In genomic region chr11:18731949-18732821, GRCh38 we compare ENCODE assay signal across 8 cellular contexts. TPM values are rescaled to one million over a fixed set of nuclear protein-coding genes. Genes with fewer than 3 reads are reported as not detected.
DNase-seq lines count a peak whose midpoint lies in the region; ATAC-seq and TF ChIP-seq lines count a peak whose summit lies in the region.

No MANE protein-coding gene starts in this region.

- TF ChIP-seq CTCF in BE2C (IDR thresholded peaks at IDR 0.05; ENCODE audit: low read depth, low read length) (peak; percentile 89), WERI-Rb-1 (IDR thresholded peaks at IDR 0.05; ENCODE audit: low read depth, low read length) (peak; percentile 87), breast epithelium (IDR thresholded peaks at IDR 0.05) (peak; percentile 87 to 93 (median 90))

- H3K4me3 ChIP-seq in BE2C (ENCODE audit: low read depth, low read length), result no peak overlapping the region
- H3K4me3 ChIP-seq in WERI-Rb-1 (ENCODE audit: low read depth, low read length), result no peak overlapping the region
- H3K4me3 ChIP-seq in breast epithelium, result no peak overlapping the region

- no peak for TF ChIP-seq POLR2A in breast epithelium (IDR thresholded peaks at IDR 0.05)

- peak; percentile 33 for DNase-seq in BE2C
- DNase-seq in Kasumi-1 (lab: John Stamatoyannopoulos, UW), result peak; percentile 42 to 63
- DNase-seq in WERI-Rb-1, result peak; percentile 66
- DNase-seq in breast epithelium (ENCODE audit: low spot score in 2 of 2), result peak in 1 of 2 donors; percentile 34
- DNase-seq in kidney glomerular epithelial cell (lab: John Stamatoyannopoulos, UW), result peak; percentile 35
- peak; percentile 73 for DNase-seq in stimulated activated CD4-positive, alpha-beta T cell treated with anti-CD3 and anti-CD28 coated beads, Interleukin-4, amount 100 ng/mL, for 24 hours
- no peak for DNase-seq in putamen (ENCODE audit: low spot score)

- ATAC-seq in GM18858 (IDR thresholded peaks at IDR 0.05; ENCODE audit: unreplicated experiment), result peak; percentile 53

- no peaks in the 10 kb centered on the region for H3K27me3 ChIP-seq in BE2C
- H3K27me3 ChIP-seq in WERI-Rb-1 (ENCODE audit: insufficient read depth, low read depth, severe bottlenecking), result no peaks in the 10 kb centered on the region
- H3K27me3 ChIP-seq in breast epithelium, result no peaks in the 10 kb centered on the region

- H3K27ac ChIP-seq in WERI-Rb-1 (no peak overlapping the region), breast epithelium (no peak overlapping the region)

- H3K9me3 ChIP-seq in BE2C, result no peaks in the 10 kb centered on the region
- no peaks in the 10 kb centered on the region for H3K9me3 ChIP-seq in WERI-Rb-1 (ENCODE audit: severe bottlenecking)
- no peaks in the 10 kb centered on the region for H3K9me3 ChIP-seq in breast epithelium

- H3K4me1 ChIP-seq in BE2C (no peaks in the 10 kb centered on the region), breast epithelium (no peaks in the 10 kb centered on the region)

- H3K36me3 ChIP-seq in BE2C (no peaks in the 10 kb centered on the region), WERI-Rb-1 (no peaks in the 10 kb centered on the region), breast epithelium (no peaks in the 10 kb centered on the region)

- intact Hi-C loops in breast epithelium (cut with DNase I; ENCODE audit: low total_unique reads), result no loop called here

RNA-seq across cellular contexts. Expression of gene IGSF22, which starts 6.2 kb away (rescaled TPM):
- polyA plus RNA-seq in BE2C (2012; ENCODE audit: insufficient read depth, insufficient read length, low read depth), result 1.2 TPM
- total RNA-seq in breast epithelium, result under 1 TPM in 2 of 3 donors, not detected in 1; 0.44 to 0.66 TPM

RNA-seq across cellular contexts. Expression of gene TMEM86A, which starts 33.6 kb away (rescaled TPM):
- polyA plus RNA-seq in BE2C (2012; ENCODE audit: insufficient read depth, insufficient read length, low read depth), result 0.49 TPM
- total RNA-seq in breast epithelium, result 10 to 100 TPM in 2 of 3 donors, 1 to 10 TPM in 1; 9.9 to 16.7 (median 12.7) TPM

RNA-seq across cellular contexts. Expression of gene PTPN5, which starts 59.4 kb away (rescaled TPM):
- not detected for polyA plus RNA-seq in BE2C (2012; ENCODE audit: insufficient read depth, insufficient read length, low read depth)
- total RNA-seq in breast epithelium, result 1 to 10 TPM in 2 of 3 donors, under 1 TPM in 1; 0.59 to 2.2 (median 1.3) TPM
